ENCODE assay signal across 8 cellular contexts in the genomic region with DNA sequence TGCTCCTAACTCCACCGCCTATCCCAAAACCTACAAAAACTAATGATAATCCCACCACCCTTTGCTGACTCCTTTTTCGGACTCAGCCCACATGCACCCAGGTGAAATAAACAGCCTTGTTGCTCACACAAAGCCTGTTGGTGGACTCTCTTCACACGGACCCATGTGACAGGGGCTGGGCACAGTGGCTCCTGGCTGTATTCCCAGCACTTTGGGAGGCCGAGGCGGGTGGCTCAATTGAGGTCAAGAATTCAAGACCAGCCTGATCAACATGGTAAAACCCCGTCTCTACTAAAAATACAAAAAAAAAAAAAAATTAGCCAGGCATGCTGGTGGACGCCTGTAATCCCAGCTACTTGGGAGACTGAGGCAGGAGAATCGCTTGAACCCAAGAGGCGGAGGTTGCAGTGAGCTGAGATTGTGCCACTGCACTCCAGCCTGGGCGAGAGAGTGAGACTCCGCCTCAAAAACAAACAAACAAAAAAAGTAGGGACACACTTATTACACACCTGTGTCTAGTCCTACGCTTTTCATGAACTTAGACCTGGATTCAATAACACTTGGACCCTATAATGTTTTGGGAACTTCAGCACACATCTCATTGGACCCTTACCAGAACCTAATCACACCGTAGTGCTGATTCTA. TPM values are rescaled to one million over a fixed set of nuclear protein-coding genes. Genes with fewer than 3 reads are reported as not detected.
A peak's percentile ranks its signal among the peaks of the same experiment; 100 is the strongest.
DNase-seq lines count a peak whose midpoint lies in the region; ATAC-seq and TF ChIP-seq lines count a peak whose summit lies in the region.
"Not testable (repeated sequence)": the region's sequence is repeated elsewhere in the genome, so short reads cannot be mapped to it uniquely, and the experiment has no call there.
"Had no signal": no experiment of that assay in that cellular context is flagged by ENCODE, and none has a peak within 500 bp of the region (broad histone marks: within the 10 kb centered on the region; RNA-seq: fewer than 3 reads in every experiment).

No MANE protein-coding gene starts in this region.

- not testable (repeated sequence) for TF ChIP-seq POLR2A in adrenal gland (IDR thresholded peaks at IDR 0.05)

- not testable (repeated sequence) for H2AFZ ChIP-seq in neural progenitor cell (replicated peaks)

- peak overlapping the region in 1 of 4 donors; percentile 1 for H3K4me3 ChIP-seq in adrenal gland
- H3K4me3 ChIP-seq in cardiac muscle cell; liver (ENCODE audit: low read depth in 1 of 3, low read length in 3 of 3); mucosa of descending colon; neural progenitor cell: not testable (repeated sequence)

- not testable (repeated sequence) for H3K27me3 ChIP-seq in adrenal gland; cardiac muscle cell; liver (ENCODE audit: control insufficient read depth in 4 of 4, insufficient read depth in 4 of 4, low read length in 3 of 4)
- H3K27me3 ChIP-seq in neural progenitor cell, result peaks cover 24% of the 10 kb centered on the region

- not testable (repeated sequence) for H4K20me1 ChIP-seq in neural progenitor cell (ENCODE audit: low read depth)

- not testable (repeated sequence) for H3K36me3 Mint-ChIP-seq in neural progenitor cell, type B pancreatic cell

- peak; percentile 63 for ATAC-seq in mucosa of descending colon

- H3K9me3 Mint-ChIP-seq in neural progenitor cell, type B pancreatic cell: not testable (repeated sequence)

- not testable (repeated sequence) for TF ChIP-seq CTCF in adrenal gland (IDR thresholded peaks at IDR 0.05); cardiac muscle cell (IDR thresholded peaks at IDR 0.05; ENCODE audit: low read depth, low read length); liver (IDR thresholded peaks at IDR 0.05; ENCODE audit: low read depth, low read length, missing input control); mucosa of descending colon (IDR thresholded peaks at IDR 0.05); neural progenitor cell (IDR thresholded peaks at IDR 0.05); type B pancreatic cell (conservative IDR thresholded peaks at IDR 0.05)

- H3K9me3 ChIP-seq in adrenal gland (replicated peaks in 1 of 3); cardiac muscle cell (ENCODE audit: low read depth); liver (ENCODE audit: control insufficient read depth in 4 of 4, low read length in 3 of 4); mucosa of descending colon; neural progenitor cell (ENCODE audit: low read depth): not testable (repeated sequence)

- not testable (repeated sequence) for H3K27ac ChIP-seq in adrenal gland, neural progenitor cell
- H3K27ac ChIP-seq in cardiac muscle cell (peak overlapping the region; percentile 39), liver (ENCODE audit: low read depth in 1 of 2, low read length in 2 of 2) (peak overlapping the region in 1 of 2 donors; percentile 14)

- peaks cover 28% of the 10 kb centered on the region for H3F3A ChIP-seq in neural progenitor cell (ENCODE audit: low read depth)

- H3K4me3 Mint-ChIP-seq in neural progenitor cell, result not testable (repeated sequence)
- H3K4me3 Mint-ChIP-seq in type B pancreatic cell, result peak overlapping the region; percentile 67

- H3K27me3 Mint-ChIP-seq in neural progenitor cell (ENCODE audit: insufficient read depth, low read depth), result peaks cover 22% of the 10 kb centered on the region
- H3K27me3 Mint-ChIP-seq in type B pancreatic cell, result peaks cover 44% of the 10 kb centered on the region

- intact Hi-C loops in adrenal gland (cut with DNase I); mucosa of descending colon (cut with DNase I, micrococcal nuclease): not testable (repeated sequence)

- H3K36me3 ChIP-seq in adrenal gland (replicated peaks in 1 of 2); cardiac muscle cell; liver (ENCODE audit: control insufficient read depth in 4 of 4, insufficient read depth in 3 of 4, low read depth in 1 of 4, low read length in 3 of 4); mucosa of descending colon (ENCODE audit: low read depth); neural progenitor cell: not testable (repeated sequence)

- H3K4me2 ChIP-seq in neural progenitor cell, result peak overlapping the region; percentile 18

- not testable (repeated sequence) for H3K79me2 ChIP-seq in neural progenitor cell (ENCODE audit: low read depth)

- H3K4me1 Mint-ChIP-seq in neural progenitor cell (peaks cover 23% of the 10 kb centered on the region), type B pancreatic cell (ENCODE audit: unreplicated experiment) (peaks cover 16% of the 10 kb centered on the region)

- not testable (repeated sequence) for H3K9ac ChIP-seq in liver (ENCODE audit: low read depth in 1 of 2, low read length in 2 of 2); neural progenitor cell

- TF ChIP-seq RAD21 in liver (IDR thresholded peaks at IDR 0.05), result peak in 1 of 2 donors; percentile 40

- whole genome bisulfite sequencing in adrenal gland, 4 donors, result 71 to 77% (median 75%) methylated on average over 13 of the region's 13 CpGs
- 33% methylated on average over 13 of the region's 13 CpGs for WGBS in liver

- not testable (repeated sequence) for H3K27ac Mint-ChIP-seq in neural progenitor cell
- peak overlapping the region; percentile 55 for H3K27ac Mint-ChIP-seq in type B pancreatic cell

- DNase-seq in NCI-H2029 treated with DMSO at 0.1 percent for 48 hours (lab: John Stamatoyannopoulos, UW) (peak; percentile 56), adrenal gland (peak; percentile 21 to 73 (median 59)), mucosa of descending colon (peak in 2 of 3 donors; percentile 14 to 41)
- not testable (repeated sequence) for DNase-seq in cardiac muscle cell (ENCODE audit: low read depth in 1 of 2, low spot score in 1 of 2); neural progenitor cell (ENCODE audit: low spot score); type B pancreatic cell (ENCODE audit: extremely low spot score, unreplicated experiment)

- peaks cover 4 to 11% of the 10 kb centered on the region in 2 donors for H3K4me1 ChIP-seq in adrenal gland (replicated peaks in 1 of 2)
- peaks cover 19% of the 10 kb centered on the region for H3K4me1 ChIP-seq in cardiac muscle cell (ENCODE audit: low read depth)
- H3K4me1 ChIP-seq in liver (ENCODE audit: control insufficient read depth in 4 of 4, insufficient read depth in 4 of 4, low read length in 3 of 4), result peaks cover 4 to 26% (median 11%) of the 10 kb centered on the region in 4 donors
- H3K4me1 ChIP-seq in mucosa of descending colon (ENCODE audit: low read depth), result not testable (repeated sequence)
- peaks cover 13% of the 10 kb centered on the region for H3K4me1 ChIP-seq in neural progenitor cell

TF ChIP-seq in liver, 16 proteins besides CTCF, POLR2A, EP300 and RAD21:
- TF ChIP-seq RXRA (IDR thresholded peaks at IDR 0.05) (peak; percentile 58 to 59), HNF4A (conservative IDR thresholded peaks at IDR 0.05) (peak; percentile 41 to 49), SP1 (IDR thresholded peaks at IDR 0.05) (peak; percentile 45)

RNA-seq across cellular contexts. Expression of a gene that starts 2.6 kb away (rescaled TPM):
- total RNA-seq in adrenal gland, result 100 to 1,000 TPM in 4 of 8 donors, 10 to 100 TPM in 4; 16.7 to 254 (median 97.9) TPM
- polyA plus RNA-seq in adrenal gland, result 10 to 100 TPM; 14.0 to 79.2 (median 41.7) TPM
- 5.1 and 5.6 TPM in 2 replicates for total RNA-seq in cardiac muscle cell
- polyA plus RNA-seq in cardiac muscle cell, result 5.3 and 6.5 TPM in 2 replicates
- 1 to 10 TPM; 4.8 to 8.7 TPM for total RNA-seq in liver
- 1 to 10 TPM; 4.9 to 5.6 TPM for polyA plus RNA-seq in liver
- 1 to 10 TPM; 1.6 to 9.4 (median 3.4) TPM for total RNA-seq in mucosa of descending colon
- total RNA-seq in neural progenitor cell (ENCODE audit: low replicate concordance), result 3.8 and 5.7 TPM in 2 replicates
- total RNA-seq in type B pancreatic cell (ENCODE audit: low replicate concordance), result 5.7 and 7.8 TPM in 2 replicates
- total RNA-seq: CD4-positive, alpha-beta T cell had no signal
